Comparison of ENCODE assay signal across 10 cellular contexts in the genomic region with DNA sequence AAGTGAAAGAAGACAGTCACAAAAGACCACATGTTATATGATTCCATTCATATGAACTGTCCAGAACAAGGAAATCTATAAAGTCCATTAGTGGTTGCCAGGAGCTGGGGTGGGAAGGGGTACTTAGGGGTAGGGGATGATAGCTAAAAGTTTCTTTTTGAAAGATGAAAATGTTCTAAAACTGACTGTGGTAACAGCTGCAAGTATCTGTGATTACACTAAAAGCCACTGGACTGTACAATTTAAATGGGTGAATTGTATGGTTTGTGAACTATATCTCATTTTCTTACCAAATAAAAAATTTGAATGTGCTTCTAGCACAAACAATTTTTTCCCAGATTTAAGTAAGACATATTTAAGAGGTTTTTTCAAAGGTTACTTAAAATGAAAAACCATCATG. TPM values are rescaled to one million over a fixed set of nuclear protein-coding genes. Genes with fewer than 3 reads are reported as not detected.
DNase-seq lines count a peak whose midpoint lies in the region; ATAC-seq and TF ChIP-seq lines count a peak whose summit lies in the region.
"Had no signal": no experiment of that assay in that cellular context is flagged by ENCODE, and none has a peak within 500 bp of the region (broad histone marks: within the 10 kb centered on the region; RNA-seq: fewer than 3 reads in every experiment).

No MANE protein-coding gene starts in this region.

- H3K4me1 ChIP-seq in right lobe of liver (peaks cover 0 to 31% (median 6%) of the 10 kb centered on the region in 4 donors), thyroid gland (peaks cover 38 to 51% of the 10 kb centered on the region in 2 donors)
- H3K4me1 ChIP-seq: foreskin keratinocyte had no signal

- H3K4me3 ChIP-seq in right lobe of liver (peak overlapping the region in 1 of 3 donors; percentile 26), thyroid gland (replicated peaks in 1 of 3) (no peak overlapping the region)

- no peak for ATAC-seq in activated T-cell treated with anti-CD3 and anti-CD28 coated beads, Interleukin-2, amount 50 U/mL, for 72 hours (replicated peaks in 1 of 2)
- no peak for ATAC-seq in activated CD8-positive, alpha-beta T cell treated with anti-CD3 and anti-CD28 coated beads for 36 hours
- ATAC-seq in right lobe of liver (peak in 2 of 4 donors; percentile 12), GM19395 (IDR thresholded peaks at IDR 0.05; ENCODE audit: unreplicated experiment) (no peak)
- ATAC-seq: foreskin keratinocyte had no signal

- no peaks in the 10 kb centered on the region for H3K36me3 Mint-ChIP-seq in activated T-cell treated with anti-CD3 and anti-CD28 coated beads, Interleukin-2, amount 50 U/mL, for 72 hours (ENCODE audit: insufficient read depth in 2 of 2)
- H3K36me3 Mint-ChIP-seq in activated CD8-positive, alpha-beta T cell treated with anti-CD3 and anti-CD28 coated beads for 36 hours (ENCODE audit: low read depth), result peaks cover 1% of the 10 kb centered on the region

- CTCF ChIA-PET in activated CD8-positive, alpha-beta T cell treated with anti-CD3 and anti-CD28 coated beads for 36 hours (lab: Charles Lee), result interaction anchor here (0.7 to 1.5 kb wide), 2 partner anchors 18 to 23 kb away, joined by 3 to 4 read pairs; no protein-coding TSS in a partner anchor

- H3K36me3 ChIP-seq in right lobe of liver (peaks cover 0 to 4% (median 0%) of the 10 kb centered on the region in 4 donors), thyroid gland (no peaks in the 10 kb centered on the region)

- TF ChIP-seq POLR2A in right lobe of liver (IDR thresholded peaks at IDR 0.05) (no peak), thyroid gland (IDR thresholded peaks at IDR 0.05) (no peak)

- peak overlapping the region; percentile 19 to 58 (median 52) for H3K27ac ChIP-seq in right lobe of liver
- peak overlapping the region; percentile 69 to 78 (median 76) for H3K27ac ChIP-seq in thyroid gland
- H3K27ac ChIP-seq: foreskin keratinocyte had no signal

- H3K9me3 Mint-ChIP-seq in activated T-cell treated with anti-CD3 and anti-CD28 coated beads, Interleukin-2, amount 50 U/mL, for 72 hours, result no peaks in the 10 kb centered on the region
- no peaks in the 10 kb centered on the region for H3K9me3 Mint-ChIP-seq in activated CD8-positive, alpha-beta T cell treated with anti-CD3 and anti-CD28 coated beads for 36 hours

- POLR2A ChIA-PET in activated CD8-positive, alpha-beta T cell treated with anti-CD3 and anti-CD28 coated beads for 36 hours (lab: Charles Lee), result no interaction called here

- no peaks in the 10 kb centered on the region for H3K9me3 ChIP-seq in right lobe of liver
- no peaks in the 10 kb centered on the region for H3K9me3 ChIP-seq in thyroid gland

- H3K4me3 Mint-ChIP-seq in activated T-cell treated with anti-CD3 and anti-CD28 coated beads, Interleukin-2, amount 50 U/mL, for 72 hours, result peak overlapping the region; percentile 45 to 76
- H3K4me3 Mint-ChIP-seq in activated CD8-positive, alpha-beta T cell treated with anti-CD3 and anti-CD28 coated beads for 36 hours, result peak overlapping the region; percentile 64

- peaks cover 14% of the 10 kb centered on the region for H3K4me1 Mint-ChIP-seq in activated T-cell treated with anti-CD3 and anti-CD28 coated beads, Interleukin-2, amount 50 U/mL, for 72 hours (ENCODE audit: low read depth)
- peaks cover 16% of the 10 kb centered on the region for H3K4me1 Mint-ChIP-seq in activated CD8-positive, alpha-beta T cell treated with anti-CD3 and anti-CD28 coated beads for 36 hours (ENCODE audit: low read depth)

- peak overlapping the region; percentile 50 for H3K27ac Mint-ChIP-seq in activated T-cell treated with anti-CD3 and anti-CD28 coated beads, Interleukin-2, amount 50 U/mL, for 72 hours
- H3K27ac Mint-ChIP-seq in activated CD8-positive, alpha-beta T cell treated with anti-CD3 and anti-CD28 coated beads for 36 hours, result no peak overlapping the region

- TF ChIP-seq CTCF in activated CD8-positive, alpha-beta T cell treated with anti-CD3 and anti-CD28 coated beads for 36 hours (IDR thresholded peaks at IDR 0.05), result no peak
- TF ChIP-seq CTCF in right lobe of liver (IDR thresholded peaks at IDR 0.05) (no peak), thyroid gland (IDR thresholded peaks at IDR 0.05) (no peak)

- H3K27me3 Mint-ChIP-seq in activated T-cell treated with anti-CD3 and anti-CD28 coated beads, Interleukin-2, amount 50 U/mL, for 72 hours (ENCODE audit: low read depth), result no peaks in the 10 kb centered on the region
- no peaks in the 10 kb centered on the region for H3K27me3 Mint-ChIP-seq in activated CD8-positive, alpha-beta T cell treated with anti-CD3 and anti-CD28 coated beads for 36 hours

- intact Hi-C loops in activated CD8-positive, alpha-beta T cell treated with anti-CD3 and anti-CD28 coated beads for 36 hours (cut with micrococcal nuclease), result no loop called here
- intact Hi-C loops in right lobe of liver (cut with DNase I), result no loop called here
- intact Hi-C loops in thyroid gland (cut with DNase I), result no loop called here

- H3K27me3 ChIP-seq in right lobe of liver (no peaks in the 10 kb centered on the region), thyroid gland (no peaks in the 10 kb centered on the region)
- H3K27me3 ChIP-seq: foreskin keratinocyte had no signal

- DNase-seq in activated T-cell treated with anti-CD3 and anti-CD28 coated beads, Interleukin-2, amount 50 U/mL, for 72 hours, result no peak
- no peak for DNase-seq in activated T-cell treated with anti-CD3 and anti-CD28 coated beads for 4 hours
- DNase-seq in activated CD8-positive, alpha-beta T cell treated with anti-CD3 and anti-CD28 coated beads for 36 hours, result no peak
- DNase-seq in right lobe of liver, result no peak
- no peak for DNase-seq in thyroid gland
- no peak for DNase-seq in inferior parietal cortex (ENCODE audit: extremely low spot score)
- DNase-seq in DMS79 (lab: John Stamatoyannopoulos, UW), result no peak
- DNase-seq: foreskin keratinocyte, NCI-H1417 treated with DMSO at 0.1 percent for 48 hours had no signal

RNA-seq across cellular contexts. Expression of a gene that starts 22.1 kb away (rescaled TPM):
- total RNA-seq in activated T-cell treated with anti-CD3 and anti-CD28 coated beads, Interleukin-2, amount 50 U/mL, for 72 hours, result 10 to 100 TPM; 11.6 to 16.7 TPM
- total RNA-seq in activated CD8-positive, alpha-beta T cell treated with anti-CD3 and anti-CD28 coated beads for 36 hours, result 10 to 100 TPM; 15.8 to 16.7 TPM
- 10 to 100 TPM; 15.1 to 35.8 (median 28.5) TPM for total RNA-seq in right lobe of liver
- total RNA-seq in thyroid gland, result 100 to 1,000 TPM in 1 of 4 donors, 10 to 100 TPM in 3; 86.8 to 106 (median 93.1) TPM
